In the genomic region with DNA sequence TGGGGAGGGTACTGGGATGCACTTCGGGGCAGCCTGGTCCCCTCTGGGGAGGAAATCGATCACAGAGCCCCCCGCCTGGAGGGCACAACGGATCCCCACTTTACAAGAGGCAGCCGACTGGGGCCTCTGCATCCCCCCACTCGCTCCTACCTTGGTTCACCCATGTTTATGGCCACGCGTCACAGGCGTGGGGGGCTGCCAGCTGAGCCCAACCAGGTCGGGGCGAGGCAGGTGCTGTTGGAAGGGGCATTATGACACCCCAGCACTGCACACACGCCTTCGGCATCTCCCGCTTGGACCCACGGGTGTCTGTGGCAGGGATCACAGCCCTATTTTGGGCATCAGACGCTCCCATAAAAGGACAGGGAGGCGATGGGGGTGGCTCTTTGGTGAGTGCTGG, we compare ENCODE assay signal across 3 cellular contexts. TPM values are rescaled to one million over a fixed set of nuclear protein-coding genes. Genes with fewer than 3 reads are reported as not detected.
"Had no signal": no experiment of that assay in that cellular context is flagged by ENCODE, and none has a peak within 500 bp of the region (broad histone marks: within the 10 kb centered on the region; RNA-seq: fewer than 3 reads in every experiment).

No MANE protein-coding gene starts in this region.

- ATAC-seq: GM12878 had no signal

- DNase-seq: GDM1, GF-D8 had no signal

- H3K4me3 ChIP-seq: GM12878 had no signal

RNA-seq across cellular contexts. Expression of gene SOHLH1, which starts 14.6 kb away (rescaled TPM):
- polyA plus RNA-seq: GM12878 had no signal

RNA-seq across cellular contexts. Expression of gene KCNT1, which starts 17.3 kb away (rescaled TPM):
- polyA plus RNA-seq: GM12878 had no signal

RNA-seq across cellular contexts. Expression of gene LCN9, which starts 21.6 kb away (rescaled TPM):
- polyA plus RNA-seq: GM12878 had no signal

RNA-seq across cellular contexts. Expression of gene GLT6D1, which starts 45.4 kb away (rescaled TPM):
- polyA plus RNA-seq: GM12878 had no signal
